ENCODE assay signal across 9 cellular contexts in the genomic region with DNA sequence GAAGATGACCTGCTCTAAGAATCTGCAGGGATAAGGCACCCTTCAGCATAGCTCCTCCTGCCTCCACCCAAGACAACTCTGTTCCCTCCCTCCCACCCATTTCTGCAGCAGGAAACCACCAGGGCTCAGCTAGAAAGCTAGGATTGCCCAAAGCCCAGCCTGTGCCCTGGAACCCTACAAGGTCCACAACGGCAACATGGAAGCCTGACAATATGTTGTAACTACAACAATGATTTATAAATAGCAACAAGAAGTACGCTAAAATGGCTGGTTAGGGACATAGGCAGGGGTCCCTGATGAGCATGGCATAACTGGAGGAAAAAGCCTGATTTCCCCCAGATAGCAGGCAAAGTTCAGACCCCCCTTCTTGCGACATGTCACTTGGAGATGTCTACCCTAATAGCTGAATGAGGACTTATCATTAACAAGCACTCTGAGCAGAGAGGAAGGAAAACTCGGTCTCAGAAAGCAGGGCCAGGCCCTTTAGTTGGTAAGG. TPM values are rescaled to one million over a fixed set of nuclear protein-coding genes. Genes with fewer than 3 reads are reported as not detected.
DNase-seq lines count a peak whose midpoint lies in the region; ATAC-seq and TF ChIP-seq lines count a peak whose summit lies in the region.
"Had no signal": no experiment of that assay in that cellular context is flagged by ENCODE, and none has a peak within 500 bp of the region (broad histone marks: within the 10 kb centered on the region; RNA-seq: fewer than 3 reads in every experiment).

No MANE protein-coding gene starts in this region.

- H3K4me3 Mint-ChIP-seq in T-helper 2 cell treated with Interferon-gamma antibody and Interleukin-4, amounts not matched to agents 5 μg/mL and 100 μg/mL, for 36 hours, result no peak overlapping the region
- no peak overlapping the region for H3K4me3 Mint-ChIP-seq in activated CD8-positive, alpha-beta memory T cell treated with anti-CD3 and anti-CD28 coated beads, Interleukin-2, amount 10 ng/mL, durations not matched to agents 7 days and 5 days

- no peak for TF ChIP-seq EP300 in upper lobe of left lung (IDR thresholded peaks at IDR 0.05)

- DNase-seq in heart right ventricle (no peak), cardiac septum (ENCODE audit: low spot score) (no peak), SKM-1 treated with dmso at 0.1 percent for 144 hours (lab: John Stamatoyannopoulos, UW; ENCODE audit: unreplicated experiment) (peak; percentile 42), lower lobe of right lung (no peak), upper lobe of left lung (no peak), GM13977 (ENCODE audit: low spot score) (no peak)
- DNase-seq in T-helper 2 cell treated with Interferon-gamma antibody and Interleukin-4, amounts not matched to agents 5 μg/mL and 100 μg/mL, for 36 hours (ENCODE audit: low spot score), result no peak
- DNase-seq in activated CD8-positive, alpha-beta memory T cell treated with anti-CD3 and anti-CD28 coated beads, Interleukin-2, amount 10 ng/mL, durations not matched to agents 7 days and 5 days, result no peak
- DNase-seq: effector memory CD4-positive, alpha-beta T cell had no signal

- H3K4me1 Mint-ChIP-seq in T-helper 2 cell treated with Interferon-gamma antibody and Interleukin-4, amounts not matched to agents 5 μg/mL and 100 μg/mL, for 36 hours (ENCODE audit: low read depth), result peaks cover 46% of the 10 kb centered on the region
- peaks cover 53% of the 10 kb centered on the region for H3K4me1 Mint-ChIP-seq in activated CD8-positive, alpha-beta memory T cell treated with anti-CD3 and anti-CD28 coated beads, Interleukin-2, amount 10 ng/mL, durations not matched to agents 7 days and 5 days

- CTCF ChIA-PET in activated CD8-positive, alpha-beta memory T cell treated with anti-CD3 and anti-CD28 coated beads, Interleukin-2, amount 10 ng/mL, durations not matched to agents 7 days and 5 days (lab: Charles Lee), result no interaction called here

- H3K36me3 ChIP-seq in heart right ventricle (peaks cover 0 to 13% (median 0%) of the 10 kb centered on the region in 9 donors), lower lobe of right lung (no peaks in the 10 kb centered on the region), upper lobe of left lung (peaks cover 0 to 4% (median 0%) of the 10 kb centered on the region in 4 donors)

- no peak for TF ChIP-seq POLR2A in upper lobe of left lung (IDR thresholded peaks at IDR 0.05)

- no peak for TF ChIP-seq CTCF in heart right ventricle (IDR thresholded peaks at IDR 0.05)
- TF ChIP-seq CTCF in lower lobe of right lung (IDR thresholded peaks at IDR 0.05), result no peak
- no peak for TF ChIP-seq CTCF in upper lobe of left lung (IDR thresholded peaks at IDR 0.05)
- no peak for TF ChIP-seq CTCF in GM13977 (IDR thresholded peaks at IDR 0.05; ENCODE audit: extremely low read depth, insufficient read depth, missing control alignments)

- no peak overlapping the region for H3K27ac Mint-ChIP-seq in T-helper 2 cell treated with Interferon-gamma antibody and Interleukin-4, amounts not matched to agents 5 μg/mL and 100 μg/mL, for 36 hours
- H3K27ac Mint-ChIP-seq in activated CD8-positive, alpha-beta memory T cell treated with anti-CD3 and anti-CD28 coated beads, Interleukin-2, amount 10 ng/mL, durations not matched to agents 7 days and 5 days, result no peak overlapping the region

- H3K27me3 ChIP-seq in heart right ventricle (no peaks in the 10 kb centered on the region), lower lobe of right lung (ENCODE audit: low read depth) (no peaks in the 10 kb centered on the region), upper lobe of left lung (no peaks in the 10 kb centered on the region)

- in situ Hi-C loops in GM13977 (cut with MboI; ENCODE audit: low pct_unique_long_range_greater_than_20kb, low sequenced_read_pairs, unreplicated experiment), result no loop called here

- no peaks in the 10 kb centered on the region for H3K9me3 Mint-ChIP-seq in T-helper 2 cell treated with Interferon-gamma antibody and Interleukin-4, amounts not matched to agents 5 μg/mL and 100 μg/mL, for 36 hours
- H3K9me3 Mint-ChIP-seq in activated CD8-positive, alpha-beta memory T cell treated with anti-CD3 and anti-CD28 coated beads, Interleukin-2, amount 10 ng/mL, durations not matched to agents 7 days and 5 days (ENCODE audit: low read depth), result no peaks in the 10 kb centered on the region

- H3K27me3 Mint-ChIP-seq in T-helper 2 cell treated with Interferon-gamma antibody and Interleukin-4, amounts not matched to agents 5 μg/mL and 100 μg/mL, for 36 hours (ENCODE audit: low read depth), result no peaks in the 10 kb centered on the region
- H3K27me3 Mint-ChIP-seq in activated CD8-positive, alpha-beta memory T cell treated with anti-CD3 and anti-CD28 coated beads, Interleukin-2, amount 10 ng/mL, durations not matched to agents 7 days and 5 days, result no peaks in the 10 kb centered on the region

- no peaks in the 10 kb centered on the region for H3K9me3 ChIP-seq in heart right ventricle
- H3K9me3 ChIP-seq in lower lobe of right lung, result no peaks in the 10 kb centered on the region
- no peaks in the 10 kb centered on the region for H3K9me3 ChIP-seq in upper lobe of left lung

- WGBS in heart right ventricle, 2 donors, result 23 to 33% methylated on average over 4 of the region's 4 CpGs
- 22 to 30% methylated on average over 4 of the region's 4 CpGs for WGBS in upper lobe of left lung, 2 donors

- ATAC-seq in heart right ventricle (no peak), lower lobe of right lung (no peak), upper lobe of left lung (ENCODE audit: low FRiP score in 2 of 2) (no peak)
- no peak for ATAC-seq in activated CD8-positive, alpha-beta memory T cell treated with anti-CD3 and anti-CD28 coated beads, Interleukin-2, amount 10 ng/mL, durations not matched to agents 7 days and 5 days

- intact Hi-C loops in heart right ventricle (cut with DNase I) (loop anchor here in 3 of 10 donors (5.0 kb wide), 2 partner anchors 40 to 50 kb away; no protein-coding TSS in a partner anchor), cardiac septum (cut with DNase I) (loop anchor here (5.0 kb wide), 1 partner anchor 50 kb away; no protein-coding TSS in a partner anchor), lower lobe of right lung (cut with DNase I) (no loop called here)

- H3K27ac ChIP-seq in heart right ventricle (peak overlapping the region in 9 of 10 donors; percentile 28 to 97 (median 71)), lower lobe of right lung (peak overlapping the region; percentile 68), upper lobe of left lung (peak overlapping the region; percentile 49 to 94 (median 63))

- no peak overlapping the region for H3K4me3 ChIP-seq in heart right ventricle
- H3K4me3 ChIP-seq in lower lobe of right lung, result no peak overlapping the region
- H3K4me3 ChIP-seq in upper lobe of left lung, result no peak overlapping the region

- peaks cover 8% of the 10 kb centered on the region for H3K36me3 Mint-ChIP-seq in T-helper 2 cell treated with Interferon-gamma antibody and Interleukin-4, amounts not matched to agents 5 μg/mL and 100 μg/mL, for 36 hours (ENCODE audit: low read depth)
- H3K36me3 Mint-ChIP-seq in activated CD8-positive, alpha-beta memory T cell treated with anti-CD3 and anti-CD28 coated beads, Interleukin-2, amount 10 ng/mL, durations not matched to agents 7 days and 5 days, result peaks cover 5% of the 10 kb centered on the region

- H3K4me1 ChIP-seq in heart right ventricle, result peaks cover 54 to 100% (median 96%) of the 10 kb centered on the region in 9 donors
- H3K4me1 ChIP-seq in lower lobe of right lung, result peaks cover 80% of the 10 kb centered on the region
- H3K4me1 ChIP-seq in upper lobe of left lung, result peaks cover 71 to 85% (median 84%) of the 10 kb centered on the region in 4 donors

RNA-seq across cellular contexts. Expression of gene ST3GAL2, which starts 6.5 kb away (rescaled TPM):
- total RNA-seq in heart right ventricle (10 to 100 TPM; 15.1 to 37.1 (median 20.9) TPM), cardiac septum (24.2 TPM), lower lobe of right lung (31.8 TPM), upper lobe of left lung (10 to 100 TPM; 12.5 to 50.3 (median 26.1) TPM)
- polyA plus RNA-seq in heart right ventricle, result 10 to 100 TPM in 1 of 2 donors, 1 to 10 TPM in 1; 8.0 to 10.8 TPM
- total RNA-seq in activated CD8-positive, alpha-beta memory T cell treated with anti-CD3 and anti-CD28 coated beads, Interleukin-2, amount 10 ng/mL, durations not matched to agents 7 days and 5 days, result 10 to 100 TPM; 23.6 to 34.2 TPM

RNA-seq across cellular contexts. Expression of gene FCSK, which starts 22.0 kb away (rescaled TPM):
- 10 to 100 TPM in 2 of 10 donors, 1 to 10 TPM in 8; 6.5 to 12.6 (median 9.0) TPM for total RNA-seq in heart right ventricle
- polyA plus RNA-seq in heart right ventricle, result 10 to 100 TPM in 1 of 2 donors, 1 to 10 TPM in 1; 6.3 to 15.4 TPM
- total RNA-seq in cardiac septum, result 9.4 TPM
- 23.8 TPM for total RNA-seq in lower lobe of right lung
- 10 to 100 TPM; 16.0 to 51.3 (median 24.5) TPM for total RNA-seq in upper lobe of left lung
- total RNA-seq in activated CD8-positive, alpha-beta memory T cell treated with anti-CD3 and anti-CD28 coated beads, Interleukin-2, amount 10 ng/mL, durations not matched to agents 7 days and 5 days, result 10 to 100 TPM; 17.8 to 20.9 TPM
